In the genomic region with DNA sequence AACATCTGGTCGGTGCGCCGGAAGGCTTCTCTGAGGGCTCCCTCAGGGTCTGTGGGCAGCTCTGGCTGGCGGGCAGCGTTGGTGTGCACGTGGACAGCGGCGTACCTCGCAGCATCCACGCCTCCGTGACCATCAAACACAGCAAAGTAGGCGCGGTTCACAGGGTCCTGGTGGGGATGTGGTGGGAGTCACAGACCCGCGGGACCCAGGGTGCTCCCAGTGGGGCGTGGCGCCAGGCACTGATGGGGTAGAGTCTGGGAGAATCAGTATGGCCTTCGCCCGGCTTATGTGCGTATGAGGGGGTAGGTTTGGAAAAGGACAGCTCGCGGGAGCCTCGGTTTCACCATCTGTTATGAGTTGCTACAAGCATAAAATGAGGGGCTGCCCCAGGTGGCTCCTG, we compare ENCODE assay signal across 1 cellular context.
TF ChIP-seq lines count a peak whose summit lies in the region.

No MANE protein-coding gene starts in this region.

TF ChIP-seq in K562, 482 proteins besides CTCF, POLR2A, EP300 and RAD21:
- TF ChIP-seq SP2 (IDR thresholded peaks at IDR 0.05; ENCODE audit: extremely low read depth, low read depth, low read length, poor library complexity, severe bottlenecking) (peak; percentile 28), SMC3 (conservative IDR thresholded peaks at IDR 0.05; ENCODE audit: insufficient read depth, low read depth, low read length) (no peak), ZNF431 (CRISPR knock-in tag; IDR thresholded peaks at IDR 0.05) (no peak), FOXK2 (conservative IDR thresholded peaks at IDR 0.05 in 1 of 2, IDR thresholded peaks at IDR 0.05 in 1 of 2; ENCODE audit: low read depth in 2 of 2) (no peak), CSDE1 (IDR thresholded peaks at IDR 0.05) (no peak), KHSRP (IDR thresholded peaks at IDR 0.05) (no peak), NBN (IDR thresholded peaks at IDR 0.05; ENCODE audit: low read depth) (no peak), ZNF707 (CRISPR knock-in tag; conservative IDR thresholded peaks at IDR 0.05) (no peak), SMAD2 (IDR thresholded peaks at IDR 0.05; ENCODE audit: low read depth, low read length) (no peak), BRF1 (IDR thresholded peaks at IDR 0.05; ENCODE audit: borderline replicate concordance, extremely low read depth, insufficient read length) (no peak), PPARD (CRISPR knock-in tag; IDR thresholded peaks at IDR 0.05) (no peak), ZC3H4 (CRISPR knock-in tag; IDR thresholded peaks at IDR 0.05; ENCODE audit: borderline replicate concordance) (no peak), SMARCC2 (IDR thresholded peaks at IDR 0.05; ENCODE audit: low read depth) (no peak)
- TF ChIP-seq, protein P1, sequence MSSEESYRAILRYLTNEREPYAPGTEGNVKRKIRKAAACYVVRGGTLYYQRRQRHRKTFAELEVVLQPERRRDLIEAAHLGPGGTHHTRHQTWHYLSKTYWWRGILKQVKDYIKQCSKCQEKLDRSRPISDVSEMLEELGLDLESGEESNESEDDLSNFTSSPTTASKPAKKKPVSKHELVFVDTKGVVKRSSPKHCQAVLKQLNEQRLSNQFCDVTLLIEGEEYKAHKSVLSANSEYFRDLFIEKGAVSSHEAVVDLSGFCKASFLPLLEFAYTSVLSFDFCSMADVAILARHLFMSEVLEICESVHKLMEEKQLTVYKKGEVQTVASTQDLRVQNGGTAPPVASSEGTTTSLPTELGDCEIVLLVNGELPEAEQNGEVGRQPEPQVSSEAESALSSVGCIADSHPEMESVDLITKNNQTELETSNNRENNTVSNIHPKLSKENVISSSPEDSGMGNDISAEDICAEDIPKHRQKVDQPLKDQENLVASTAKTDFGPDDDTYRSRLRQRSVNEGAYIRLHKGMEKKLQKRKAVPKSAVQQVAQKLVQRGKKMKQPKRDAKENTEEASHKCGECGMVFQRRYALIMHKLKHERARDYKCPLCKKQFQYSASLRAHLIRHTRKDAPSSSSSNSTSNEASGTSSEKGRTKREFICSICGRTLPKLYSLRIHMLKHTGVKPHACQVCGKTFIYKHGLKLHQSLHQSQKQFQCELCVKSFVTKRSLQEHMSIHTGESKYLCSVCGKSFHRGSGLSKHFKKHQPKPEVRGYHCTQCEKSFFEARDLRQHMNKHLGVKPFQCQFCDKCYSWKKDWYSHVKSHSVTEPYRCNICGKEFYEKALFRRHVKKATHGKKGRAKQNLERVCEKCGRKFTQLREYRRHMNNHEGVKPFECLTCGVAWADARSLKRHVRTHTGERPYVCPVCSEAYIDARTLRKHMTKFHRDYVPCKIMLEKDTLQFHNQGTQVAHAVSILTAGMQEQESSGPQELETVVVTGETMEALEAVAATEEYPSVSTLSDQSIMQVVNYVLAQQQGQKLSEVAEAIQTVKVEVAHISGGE (CRISPR knock-in tag; IDR thresholded peaks at IDR 0.05), result no peak
- TF ChIP-seq, protein P2, sequence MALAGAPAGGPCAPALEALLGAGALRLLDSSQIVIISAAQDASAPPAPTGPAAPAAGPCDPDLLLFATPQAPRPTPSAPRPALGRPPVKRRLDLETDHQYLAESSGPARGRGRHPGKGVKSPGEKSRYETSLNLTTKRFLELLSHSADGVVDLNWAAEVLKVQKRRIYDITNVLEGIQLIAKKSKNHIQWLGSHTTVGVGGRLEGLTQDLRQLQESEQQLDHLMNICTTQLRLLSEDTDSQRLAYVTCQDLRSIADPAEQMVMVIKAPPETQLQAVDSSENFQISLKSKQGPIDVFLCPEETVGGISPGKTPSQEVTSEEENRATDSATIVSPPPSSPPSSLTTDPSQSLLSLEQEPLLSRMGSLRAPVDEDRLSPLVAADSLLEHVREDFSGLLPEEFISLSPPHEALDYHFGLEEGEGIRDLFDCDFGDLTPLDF (CRISPR knock-in tag; IDR thresholded peaks at IDR 0.05), result 0 out of 2 replicates have a peak, but pooled peaks have one; percentile 4
- TF ChIP-seq, protein P3, sequence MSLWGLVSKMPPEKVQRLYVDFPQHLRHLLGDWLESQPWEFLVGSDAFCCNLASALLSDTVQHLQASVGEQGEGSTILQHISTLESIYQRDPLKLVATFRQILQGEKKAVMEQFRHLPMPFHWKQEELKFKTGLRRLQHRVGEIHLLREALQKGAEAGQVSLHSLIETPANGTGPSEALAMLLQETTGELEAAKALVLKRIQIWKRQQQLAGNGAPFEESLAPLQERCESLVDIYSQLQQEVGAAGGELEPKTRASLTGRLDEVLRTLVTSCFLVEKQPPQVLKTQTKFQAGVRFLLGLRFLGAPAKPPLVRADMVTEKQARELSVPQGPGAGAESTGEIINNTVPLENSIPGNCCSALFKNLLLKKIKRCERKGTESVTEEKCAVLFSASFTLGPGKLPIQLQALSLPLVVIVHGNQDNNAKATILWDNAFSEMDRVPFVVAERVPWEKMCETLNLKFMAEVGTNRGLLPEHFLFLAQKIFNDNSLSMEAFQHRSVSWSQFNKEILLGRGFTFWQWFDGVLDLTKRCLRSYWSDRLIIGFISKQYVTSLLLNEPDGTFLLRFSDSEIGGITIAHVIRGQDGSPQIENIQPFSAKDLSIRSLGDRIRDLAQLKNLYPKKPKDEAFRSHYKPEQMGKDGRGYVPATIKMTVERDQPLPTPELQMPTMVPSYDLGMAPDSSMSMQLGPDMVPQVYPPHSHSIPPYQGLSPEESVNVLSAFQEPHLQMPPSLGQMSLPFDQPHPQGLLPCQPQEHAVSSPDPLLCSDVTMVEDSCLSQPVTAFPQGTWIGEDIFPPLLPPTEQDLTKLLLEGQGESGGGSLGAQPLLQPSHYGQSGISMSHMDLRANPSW (CRISPR knock-in tag; IDR thresholded peaks at IDR 0.05), result 0 out of 2 replicates have a peak, but pooled peaks have one; percentile 16
- TF ChIP-seq, protein P4, sequence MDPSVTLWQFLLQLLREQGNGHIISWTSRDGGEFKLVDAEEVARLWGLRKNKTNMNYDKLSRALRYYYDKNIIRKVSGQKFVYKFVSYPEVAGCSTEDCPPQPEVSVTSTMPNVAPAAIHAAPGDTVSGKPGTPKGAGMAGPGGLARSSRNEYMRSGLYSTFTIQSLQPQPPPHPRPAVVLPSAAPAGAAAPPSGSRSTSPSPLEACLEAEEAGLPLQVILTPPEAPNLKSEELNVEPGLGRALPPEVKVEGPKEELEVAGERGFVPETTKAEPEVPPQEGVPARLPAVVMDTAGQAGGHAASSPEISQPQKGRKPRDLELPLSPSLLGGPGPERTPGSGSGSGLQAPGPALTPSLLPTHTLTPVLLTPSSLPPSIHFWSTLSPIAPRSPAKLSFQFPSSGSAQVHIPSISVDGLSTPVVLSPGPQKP (CRISPR knock-in tag; IDR thresholded peaks at IDR 0.05), result no peak
- TF ChIP-seq, protein P5, sequence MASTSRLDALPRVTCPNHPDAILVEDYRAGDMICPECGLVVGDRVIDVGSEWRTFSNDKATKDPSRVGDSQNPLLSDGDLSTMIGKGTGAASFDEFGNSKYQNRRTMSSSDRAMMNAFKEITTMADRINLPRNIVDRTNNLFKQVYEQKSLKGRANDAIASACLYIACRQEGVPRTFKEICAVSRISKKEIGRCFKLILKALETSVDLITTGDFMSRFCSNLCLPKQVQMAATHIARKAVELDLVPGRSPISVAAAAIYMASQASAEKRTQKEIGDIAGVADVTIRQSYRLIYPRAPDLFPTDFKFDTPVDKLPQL (IDR thresholded peaks at IDR 0.05; ENCODE audit: extremely low read depth, insufficient read length), result no peak
